Comparison of ENCODE assay signal across 13 cellular contexts in the genomic region with DNA sequence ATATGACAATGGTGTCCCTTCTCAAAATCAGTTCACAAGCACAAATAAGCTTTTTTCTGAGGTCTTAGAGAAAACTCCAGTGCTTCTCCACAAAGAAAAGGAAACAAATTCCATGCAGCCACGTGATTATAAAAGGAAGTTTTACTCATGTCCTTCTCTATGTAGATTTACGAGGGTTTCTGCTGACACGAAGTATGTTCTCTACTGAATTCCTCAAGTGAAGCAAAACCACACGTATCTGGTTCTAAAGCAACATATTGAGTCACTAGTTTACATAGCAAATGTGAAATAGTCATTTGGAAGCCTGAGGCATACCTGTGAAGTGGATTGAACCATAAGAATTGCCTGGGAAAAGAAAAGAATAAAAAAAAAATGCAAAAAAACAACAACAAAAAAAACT. TPM values are rescaled to one million over a fixed set of nuclear protein-coding genes. Genes with fewer than 3 reads are reported as not detected.
A peak's percentile ranks its signal among the peaks of the same experiment; 100 is the strongest.
DNase-seq lines count a peak whose midpoint lies in the region; ATAC-seq, FAIRE-seq and TF ChIP-seq lines count a peak whose summit lies in the region.
"Had no signal": no experiment of that assay in that cellular context is flagged by ENCODE, and none has a peak within 500 bp of the region (broad histone marks: within the 10 kb centered on the region; RNA-seq: fewer than 3 reads in every experiment).

No MANE protein-coding gene starts in this region.

- H3K4me2 ChIP-seq in neuronal stem cell (ENCODE audit: insufficient read depth, low read length, poor library complexity, severe bottlenecking) = no peak overlapping the region

- H3K9ac ChIP-seq in neuronal stem cell (ENCODE audit: low read depth, low read length, poor library complexity) = no peak overlapping the region
- H3K9ac ChIP-seq: parathyroid adenoma had no signal

- H2AK5ac ChIP-seq in neuronal stem cell (ENCODE audit: low read depth, low read length) = no peak overlapping the region

- no peak overlapping the region for H2BK5ac ChIP-seq in neuronal stem cell (ENCODE audit: low read length)

- H3K79me1 ChIP-seq in neuronal stem cell (ENCODE audit: low read depth, low read length) = no peaks in the 10 kb centered on the region

- H3K4me3 ChIP-seq in spleen = no peak overlapping the region
- H3K4me3 ChIP-seq in neuronal stem cell (ENCODE audit: low read length in 2 of 2) = no peak overlapping the region

- H3K27me3 ChIP-seq in spleen (replicated peaks in 1 of 7) (peaks cover 0 to under 1% (median 0%) of the 10 kb centered on the region in 7 donors), neuronal stem cell (ENCODE audit: control insufficient read depth in 3 of 3, insufficient read depth in 3 of 3, low read depth in 1 of 3, low read length in 3 of 3) (peaks cover 0 to 6% (median 0%) of the 10 kb centered on the region in 3 experiments)

- 1 to 4% (median 2%) methylated on average over 4 of the region's 4 CpGs for WGBS in spleen, 5 donors
- no CpG with 5 or more reads among the region's 4 CpGs for WGBS in neuronal stem cell (ENCODE audit: extremely low coverage in 2 of 2, insufficient read length in 2 of 2, insufficient replicate concordance in 1 of 2), 2 donors

- no peak overlapping the region for H4K91ac ChIP-seq in neuronal stem cell (ENCODE audit: low read depth, low read length, poor library complexity)

- H3K27ac ChIP-seq in spleen (no peak overlapping the region), neuronal stem cell (replicated peaks; ENCODE audit: low read length) (no peak overlapping the region)
- H3K27ac ChIP-seq: parathyroid adenoma had no signal

- H3K9me3 ChIP-seq in spleen (no peaks in the 10 kb centered on the region), neuronal stem cell (replicated peaks in 1 of 2; ENCODE audit: control insufficient read depth in 2 of 2, insufficient read depth in 1 of 2, low read depth in 1 of 2, low read length in 2 of 2) (no peaks in the 10 kb centered on the region)

- FAIRE-seq in RCC 7860 (lab: Jason Lieb, UNC) = peak; percentile 38

- H2BK120ac ChIP-seq in neuronal stem cell (ENCODE audit: low read depth, low read length) = no peak overlapping the region

- no peak overlapping the region for H2AFZ ChIP-seq in neuronal stem cell (ENCODE audit: low read length)
- H2AFZ ChIP-seq: parathyroid adenoma had no signal

- no peak overlapping the region for H2BK12ac ChIP-seq in neuronal stem cell (ENCODE audit: low read length)

- H3K4ac ChIP-seq in neuronal stem cell (ENCODE audit: low read length) = no peak overlapping the region

- H3K18ac ChIP-seq in neuronal stem cell (ENCODE audit: low read length) = no peak overlapping the region

- H4K8ac ChIP-seq in neuronal stem cell (ENCODE audit: low read depth, low read length) = no peak overlapping the region

- intact Hi-C loops in spleen (cut with DNase I; ENCODE audit: low total_unique reads) = no loop called here

- no peak overlapping the region for H2BK15ac ChIP-seq in neuronal stem cell (ENCODE audit: low read length)

- H3K36me3 ChIP-seq in spleen (no peaks in the 10 kb centered on the region), neuronal stem cell (replicated peaks in 1 of 2; ENCODE audit: control insufficient read depth in 2 of 2, insufficient read depth in 2 of 2, low read length in 2 of 2) (no peaks in the 10 kb centered on the region)

- DNase-seq in ELR (ENCODE audit: low read depth) = peak; percentile 87
- peak; percentile 43 for DNase-seq in RCC 7860 (ENCODE audit: low spot score)
- DNase-seq in fibroblast of peridontal ligament (ENCODE audit: extremely low read depth) = peak; percentile 87
- DNase-seq in pulmonary artery endothelial cell (ENCODE audit: low read depth, low spot score) = peak; percentile 59
- DNase-seq in NCI-H82 (lab: John Stamatoyannopoulos, UW) = no peak
- DNase-seq in spleen = no peak
- DNase-seq in neuronal stem cell (ENCODE audit: low spot score) = no peak
- DNase-seq: activated B cell treated with CpG ODN at 0.5 μM for 24 hours; activated effector memory CD4-positive, alpha-beta T cell treated with anti-CD3 and anti-CD28 coated beads, Interleukin-2, amount 50 U/mL, for 16 hours; NCI-H187 treated with DMSO at 0.1 percent for 48 hours; RPMI8226 had no signal

- H3K23ac ChIP-seq in neuronal stem cell (ENCODE audit: low read depth, low read length, poor library complexity) = no peak overlapping the region

- TF ChIP-seq CTCF in spleen (IDR thresholded peaks at IDR 0.05 in 8 of 11, conservative IDR thresholded peaks at IDR 0.05 in 3 of 11) = no peak

- no peak overlapping the region for H3K14ac ChIP-seq in neuronal stem cell (ENCODE audit: low read length)

- no peak for TF ChIP-seq POLR2A in spleen (IDR thresholded peaks at IDR 0.05)

- no peak for ATAC-seq in GM21529 (IDR thresholded peaks at IDR 0.05; ENCODE audit: unreplicated experiment)

- H3K4me1 ChIP-seq in spleen (peaks cover 0 to 3% (median 0%) of the 10 kb centered on the region in 6 donors), neuronal stem cell (ENCODE audit: control insufficient read depth in 2 of 2, insufficient read depth in 1 of 2, low read depth in 1 of 2, low read length in 2 of 2) (no peaks in the 10 kb centered on the region)
- H3K4me1 ChIP-seq: parathyroid adenoma had no signal

RNA-seq across cellular contexts. Expression of a gene that starts 31.9 kb away (rescaled TPM):
- total RNA-seq in pulmonary artery endothelial cell (64.3 and 156 TPM in 2 replicates), spleen (1 to 10 TPM; 3.3 to 8.9 (median 4.1) TPM)
- 1 to 10 TPM; 1.0 to 2.9 (median 2.1) TPM for polyA plus RNA-seq in spleen
- polyA plus RNA-seq in neuronal stem cell (2013, experiment 1 of 2) = 2.6 TPM
- 2.3 TPM for polyA plus RNA-seq in neuronal stem cell (2013, experiment 2 of 2)

Comparison
In these comparisons a context has a peak if more than half of its experiments do, and no peak if none do; other contexts are left out.
1. DNase-seq: peak in ELR (single experiment), RCC 7860 (single experiment), fibroblast of peridontal ligament (single experiment) and pulmonary artery endothelial cell (single experiment); none in NCI-H82 (single experiment), spleen (single experiment) and neuronal stem cell (single experiment).